Comparison of ENCODE assay signal across 25 cellular contexts in genomic region chr4:101660607-101661006, GRCh38.
"Had no signal": no experiment of that assay in that cellular context is flagged by ENCODE, and none has a peak within 500 bp of the region (broad histone marks: within the 10 kb centered on the region; RNA-seq: fewer than 3 reads in every experiment).

No MANE protein-coding gene starts in this region.

- DNase-seq: activated CD4-positive, alpha-beta T cell treated with anti-CD3 and anti-CD28 coated beads for 36 hours; activated CD4-positive, CD25-positive, alpha-beta regulatory T cell; activated CD8-positive, alpha-beta memory T cell treated with anti-CD3 and anti-CD28 coated beads, Interleukin-2, amount 10 ng/mL, durations not matched to agents 7 days and 5 days; activated CD8-positive, alpha-beta T cell treated with anti-CD3 and anti-CD28 coated beads, Interleukin-2, amount 10 ng/mL, durations not matched to agents 7 days and 5 days; activated naive CD8-positive, alpha-beta T cell treated with anti-CD3 and anti-CD28 coated beads, Interleukin-2, amount 50 U/mL, for 24 hours; activated T-cell treated with anti-CD3 and anti-CD28 coated beads, Interleukin-2, amount 50 U/mL, for 48 hours; endodermal cell; foreskin fibroblast; head of caudate nucleus; hippocampal formation; immature natural killer cell; kidney; left colon; naive B cell; nephron progenitor cell; ovary; retina; stimulated activated CD4-positive, alpha-beta T cell treated with anti-CD3 and anti-CD28 coated beads, Interleukin-15, amount 100 ng/mL, for 24 hours; stimulated activated CD4-positive, alpha-beta T cell treated with anti-CD3 and anti-CD28 coated beads, Interleukin-2, amount 100 ng/mL, for 24 hours; stimulated activated naive B cell treated with anti-CD40 and anti-IgM and Interleukin-4, amounts not matched to agents 10 μg/mL and 1 μg/mL and 100 μg/mL, for 72 hours; stomach; thyroid gland; upper lobe of left lung had no signal

- H3K4me1 ChIP-seq: breast epithelium, esophagus muscularis mucosa, stomach, thyroid gland, upper lobe of left lung had no signal

- H3K9me3 ChIP-seq: breast epithelium, esophagus muscularis mucosa, ovary, stomach, thyroid gland, upper lobe of left lung had no signal

- H3K27me3 ChIP-seq: breast epithelium, esophagus muscularis mucosa, ovary, stomach, thyroid gland, upper lobe of left lung had no signal

- H3K36me3 ChIP-seq: breast epithelium, esophagus muscularis mucosa, ovary, stomach, thyroid gland, upper lobe of left lung had no signal

- H3K4me3 ChIP-seq: breast epithelium, esophagus muscularis mucosa, ovary, stomach, thyroid gland, upper lobe of left lung had no signal

- H3K27ac ChIP-seq: breast epithelium, esophagus muscularis mucosa, ovary, stomach, thyroid gland, upper lobe of left lung had no signal
